In the genomic region with DNA sequence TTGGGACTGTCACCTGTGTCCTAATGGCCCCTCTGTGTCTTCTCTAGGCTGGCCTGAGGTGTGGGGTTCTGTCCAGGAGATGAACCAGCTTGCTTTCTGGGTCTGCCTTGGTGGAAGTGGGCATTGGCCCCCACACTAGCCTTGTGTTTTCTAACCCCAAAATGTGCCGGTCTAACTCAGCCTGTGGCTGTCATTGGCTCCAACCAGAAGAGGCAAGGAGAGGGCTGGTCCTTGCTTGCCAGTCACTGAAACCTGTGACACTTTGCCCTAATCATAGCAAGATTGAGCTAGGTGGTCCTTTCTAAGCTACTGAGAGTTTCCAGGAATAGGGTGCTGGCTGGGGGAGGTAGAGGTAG, we compare ENCODE assay signal across 10 cellular contexts. TPM values are rescaled to one million over a fixed set of nuclear protein-coding genes. Genes with fewer than 3 reads are reported as not detected.
DNase-seq lines count a peak whose midpoint lies in the region; ATAC-seq and TF ChIP-seq lines count a peak whose summit lies in the region.
"Had no signal": no experiment of that assay in that cellular context is flagged by ENCODE, and none has a peak within 500 bp of the region (broad histone marks: within the 10 kb centered on the region; RNA-seq: fewer than 3 reads in every experiment).

No MANE protein-coding gene starts in this region.

- H3K9me3 ChIP-seq in CD4-positive, alpha-beta memory T cell (ENCODE audit: control insufficient read depth in 1 of 2, low read length in 2 of 2) = no peaks in the 10 kb centered on the region
- H3K9me3 ChIP-seq in colonic mucosa = no peaks in the 10 kb centered on the region
- H3K9me3 ChIP-seq in neural progenitor cell (ENCODE audit: low read depth) = no peaks in the 10 kb centered on the region

- H3K27ac Mint-ChIP-seq in CD4-positive, alpha-beta memory T cell = peak overlapping the region; percentile 82 to 96 (median 86)
- no peak overlapping the region for H3K27ac Mint-ChIP-seq in neural progenitor cell

- H3K9ac ChIP-seq in colonic mucosa (ENCODE audit: low read depth in 2 of 2, low read length in 2 of 2) (peak overlapping the region; percentile 98 to 99), neural progenitor cell (no peak overlapping the region)

- DNase-seq in CD4-positive, alpha-beta memory T cell = peak in 1 of 5 donors; percentile 24
- DNase-seq in LNCaP clone FGC (ENCODE audit: low read depth) = no peak
- DNase-seq in colonic mucosa = no peak
- no peak for DNase-seq in neural progenitor cell (ENCODE audit: low spot score)
- no peak for DNase-seq in anterior cingulate cortex (lab: John Stamatoyannopoulos, UW)
- DNase-seq in amygdala (lab: John Stamatoyannopoulos, UW) = no peak
- no peak for DNase-seq in DMS79 (lab: John Stamatoyannopoulos, UW)
- DNase-seq: SIG-M5 had no signal

- peaks cover 9% of the 10 kb centered on the region for H3F3A ChIP-seq in neural progenitor cell (ENCODE audit: low read depth)

- peaks cover 45% of the 10 kb centered on the region for H3K79me2 ChIP-seq in neural progenitor cell (ENCODE audit: low read depth)

- no peak for ATAC-seq in GM18868 (IDR thresholded peaks at IDR 0.05; ENCODE audit: unreplicated experiment)

- H4K20me1 ChIP-seq in neural progenitor cell (ENCODE audit: low read depth) = peaks cover 61% of the 10 kb centered on the region

- no peak overlapping the region for H3K4me3 ChIP-seq in CD4-positive, alpha-beta memory T cell (ENCODE audit: low read length in 2 of 2)
- H3K4me3 ChIP-seq in LNCaP clone FGC (ENCODE audit: low read depth, low read length) (peak overlapping the region; percentile 86), colonic mucosa (peak overlapping the region; percentile 88), neural progenitor cell (no peak overlapping the region)

- peaks cover under 1 to 24% of the 10 kb centered on the region in 2 donors for H3K36me3 Mint-ChIP-seq in CD4-positive, alpha-beta memory T cell
- H3K36me3 Mint-ChIP-seq in neural progenitor cell = no peaks in the 10 kb centered on the region

- H3K27ac ChIP-seq in CD4-positive, alpha-beta memory T cell (ENCODE audit: low read depth, low read length) = peak overlapping the region; percentile 69
- H3K27ac ChIP-seq in colonic mucosa (peak overlapping the region; percentile 84), neural progenitor cell (no peak overlapping the region)

- H3K4me1 ChIP-seq in CD4-positive, alpha-beta memory T cell (ENCODE audit: insufficient read depth, low read length) = peaks cover 43% of the 10 kb centered on the region
- peaks cover 29% of the 10 kb centered on the region for H3K4me1 ChIP-seq in colonic mucosa
- peaks cover 19% of the 10 kb centered on the region for H3K4me1 ChIP-seq in neural progenitor cell

- intact Hi-C loops in CD4-positive, alpha-beta memory T cell (cut with micrococcal nuclease) = loop anchor here (1.0 to 5.0 kb wide), 7 partner anchors 161 to 663 kb away; partner anchors contain the start of genes ARID3B, CLK3, RPP25 and SIN3A
- intact Hi-C loops in colonic mucosa (cut with DNase I) = loop anchor here (2.0 kb wide), 1 partner anchor 175 kb away; no protein-coding TSS in a partner anchor

- no peak overlapping the region for H3K4me2 ChIP-seq in neural progenitor cell

- CTCF ChIA-PET in CD4-positive, alpha-beta memory T cell (lab: Charles Lee; ENCODE audit: partially characterized antibody) = interaction anchor here (0.8 to 7.6 kb wide), 9 partner anchors 12 to 269 kb away, joined by 3 to 126 read pairs (median 4); partner anchors contain the start of genes PPCDC and RPP25

- TF ChIP-seq CTCF in LNCaP clone FGC (IDR thresholded peaks at IDR 0.05; ENCODE audit: control insufficient read depth, extremely low read depth, insufficient read depth) = no peak
- no peak for TF ChIP-seq CTCF in colonic mucosa (IDR thresholded peaks at IDR 0.05)
- no peak for TF ChIP-seq CTCF in neural progenitor cell (IDR thresholded peaks at IDR 0.05)

- no peaks in the 10 kb centered on the region for H3K9me3 Mint-ChIP-seq in CD4-positive, alpha-beta memory T cell
- H3K9me3 Mint-ChIP-seq in neural progenitor cell = no peaks in the 10 kb centered on the region

- no peaks in the 10 kb centered on the region for H3K27me3 ChIP-seq in CD4-positive, alpha-beta memory T cell (ENCODE audit: insufficient read depth, low read length)
- H3K27me3 ChIP-seq in colonic mucosa (no peaks in the 10 kb centered on the region), neural progenitor cell (peaks cover 42% of the 10 kb centered on the region)

- peaks cover 29% of the 10 kb centered on the region for H3K36me3 ChIP-seq in CD4-positive, alpha-beta memory T cell (ENCODE audit: insufficient read depth, low read length)
- peaks cover 7% of the 10 kb centered on the region for H3K36me3 ChIP-seq in colonic mucosa
- H3K36me3 ChIP-seq in neural progenitor cell = no peaks in the 10 kb centered on the region

- peak overlapping the region; percentile 51 to 97 (median 68) for H3K4me3 Mint-ChIP-seq in CD4-positive, alpha-beta memory T cell
- H3K4me3 Mint-ChIP-seq in neural progenitor cell = peak overlapping the region; percentile 69

- POLR2A ChIA-PET in CD4-positive, alpha-beta memory T cell (lab: Charles Lee; ENCODE audit: partially characterized antibody) = interaction anchor here (0.7 to 2.7 kb wide), 6 partner anchors 160 to 209 kb away, joined by 3 to 19 read pairs (median 5); partner anchors contain the start of genes MAN2C1, PPCDC and SCAMP5

- H2AFZ ChIP-seq in neural progenitor cell (replicated peaks) = no peak overlapping the region

- H3K27me3 Mint-ChIP-seq in CD4-positive, alpha-beta memory T cell = no peaks in the 10 kb centered on the region
- H3K27me3 Mint-ChIP-seq in neural progenitor cell (ENCODE audit: insufficient read depth, low read depth) = peaks cover 24% of the 10 kb centered on the region

- H3K4me1 Mint-ChIP-seq in CD4-positive, alpha-beta memory T cell = peaks cover 16 to 57% (median 34%) of the 10 kb centered on the region in 4 donors
- peaks cover 30% of the 10 kb centered on the region for H3K4me1 Mint-ChIP-seq in neural progenitor cell

RNA-seq across cellular contexts. Expression of gene C15orf39, which starts 2.2 kb away (rescaled TPM):
- 10 to 100 TPM; 25.9 to 27.0 TPM for total RNA-seq in CD4-positive, alpha-beta memory T cell
- 1 to 10 TPM in 1 of 2 donors, under 1 TPM in 1; 0.36 to 4.6 TPM for polyA plus RNA-seq in CD4-positive, alpha-beta memory T cell
- total RNA-seq in colonic mucosa (10 to 100 TPM; 22.3 to 27.3 TPM), neural progenitor cell (ENCODE audit: low replicate concordance) (1.2 and 7.1 TPM in 2 replicates)

RNA-seq across cellular contexts. Expression of gene GOLGA6C, which starts 54.2 kb away (rescaled TPM):
- total RNA-seq in CD4-positive, alpha-beta memory T cell = not detected
- polyA plus RNA-seq in CD4-positive, alpha-beta memory T cell = not detected
- total RNA-seq in colonic mucosa (not detected), neural progenitor cell (ENCODE audit: low replicate concordance) (not detected in 2 replicates)
- total RNA-seq: temporal lobe had no signal

Comparison
In these comparisons a context has a peak if more than half of its experiments do, and no peak if none do; other contexts are left out.
1. H3K4me3 ChIP-seq: peak in LNCaP clone FGC (single experiment) and colonic mucosa (single experiment); none in CD4-positive, alpha-beta memory T cell (0 of 2) and neural progenitor cell (single experiment).